Comparison of ENCODE assay signal across 1 cellular context in the genomic region with DNA sequence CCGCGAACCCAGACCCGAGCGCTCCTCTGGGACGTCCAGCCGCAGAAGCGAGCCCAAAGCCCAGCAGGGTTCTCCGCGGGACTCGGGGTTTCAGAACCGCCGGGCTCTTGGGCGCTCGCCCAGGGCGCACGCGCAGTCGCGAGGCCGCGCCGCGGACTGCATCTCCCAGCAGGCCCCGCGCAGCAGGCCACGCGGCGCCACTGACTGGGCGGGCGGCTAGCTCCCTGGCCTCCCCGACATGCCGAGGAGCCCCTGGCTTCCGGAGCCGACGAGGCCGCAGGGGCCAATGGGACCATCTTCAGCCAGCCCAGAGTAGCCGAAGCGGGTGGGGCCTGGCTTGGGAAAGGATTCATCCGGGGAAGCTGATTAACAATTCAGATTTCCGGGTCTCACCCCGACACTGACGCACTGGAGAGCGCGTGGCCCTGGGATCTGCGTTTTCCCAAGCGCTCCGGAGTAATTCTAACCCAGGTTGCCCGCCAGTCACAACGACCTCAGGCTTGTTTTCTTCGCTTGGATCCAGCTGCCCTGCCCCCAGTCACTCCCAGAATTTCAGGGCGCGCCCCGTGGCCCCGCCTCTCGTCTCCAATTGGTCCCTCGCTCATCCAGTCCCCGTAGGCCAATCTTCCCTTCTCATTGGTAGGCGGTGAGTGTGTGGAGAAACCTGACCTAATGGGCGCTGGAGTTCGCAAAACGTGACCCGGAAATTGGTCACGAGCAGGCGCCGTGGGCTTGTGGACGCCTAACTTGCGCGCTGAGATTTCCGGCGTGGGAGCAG.
TF ChIP-seq lines count a peak whose summit lies in the region.

A gene (plus strand): TSS at position 745 of the 778 bp plus-strand sequence. CDS start 328 bp downstream, outside the sequence.

TF ChIP-seq in HepG2, 621 proteins besides CTCF, POLR2A, EP300 and RAD21 (continued from another document and continues in another):
- TF ChIP-seq, protein P1, sequence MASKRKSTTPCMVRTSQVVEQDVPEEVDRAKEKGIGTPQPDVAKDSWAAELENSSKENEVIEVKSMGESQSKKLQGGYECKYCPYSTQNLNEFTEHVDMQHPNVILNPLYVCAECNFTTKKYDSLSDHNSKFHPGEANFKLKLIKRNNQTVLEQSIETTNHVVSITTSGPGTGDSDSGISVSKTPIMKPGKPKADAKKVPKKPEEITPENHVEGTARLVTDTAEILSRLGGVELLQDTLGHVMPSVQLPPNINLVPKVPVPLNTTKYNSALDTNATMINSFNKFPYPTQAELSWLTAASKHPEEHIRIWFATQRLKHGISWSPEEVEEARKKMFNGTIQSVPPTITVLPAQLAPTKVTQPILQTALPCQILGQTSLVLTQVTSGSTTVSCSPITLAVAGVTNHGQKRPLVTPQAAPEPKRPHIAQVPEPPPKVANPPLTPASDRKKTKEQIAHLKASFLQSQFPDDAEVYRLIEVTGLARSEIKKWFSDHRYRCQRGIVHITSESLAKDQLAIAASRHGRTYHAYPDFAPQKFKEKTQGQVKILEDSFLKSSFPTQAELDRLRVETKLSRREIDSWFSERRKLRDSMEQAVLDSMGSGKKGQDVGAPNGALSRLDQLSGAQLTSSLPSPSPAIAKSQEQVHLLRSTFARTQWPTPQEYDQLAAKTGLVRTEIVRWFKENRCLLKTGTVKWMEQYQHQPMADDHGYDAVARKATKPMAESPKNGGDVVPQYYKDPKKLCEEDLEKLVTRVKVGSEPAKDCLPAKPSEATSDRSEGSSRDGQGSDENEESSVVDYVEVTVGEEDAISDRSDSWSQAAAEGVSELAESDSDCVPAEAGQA (IDR thresholded peaks at IDR 0.05; ENCODE audit: low read depth): peak; percentile 74
- TF ChIP-seq, protein P1 (CRISPR knock-in tag; IDR thresholded peaks at IDR 0.05; ENCODE audit: borderline replicate concordance): no peak
- TF ChIP-seq STAG1 (CRISPR knock-in tag; IDR thresholded peaks at IDR 0.05) (peak; percentile 14), XRCC5 (optimal IDR thresholded peaks at IDR 0.05; ENCODE audit: low read length) (peak; percentile 13), GATA4 (IDR thresholded peaks at IDR 0.05; ENCODE audit: borderline replicate concordance, low read depth) (peak; percentile 39; the same call in 1 of the 2 replicates), MTA3 (CRISPR knock-in tag; IDR thresholded peaks at IDR 0.05) (no peak), NONO (IDR thresholded peaks at IDR 0.05) (no peak), NONO (CRISPR knock-in tag; conservative IDR thresholded peaks at IDR 0.05) (peak; percentile 76; the same call in 1 of the 2 replicates), ZNF607 (CRISPR knock-in tag; IDR thresholded peaks at IDR 0.05; ENCODE audit: borderline replicate concordance) (peak; percentile 91; the same call in 1 of the 2 replicates), NKX3-1 (CRISPR knock-in tag; IDR thresholded peaks at IDR 0.05) (peak; percentile 79), SKI (IDR thresholded peaks at IDR 0.05; ENCODE audit: partially characterized antibody) (peak; percentile 58), ZNF83 (CRISPR knock-in tag; IDR thresholded peaks at IDR 0.05; ENCODE audit: borderline replicate concordance) (no peak), MTF2 (CRISPR knock-in tag; IDR thresholded peaks at IDR 0.05; ENCODE audit: borderline replicate concordance) (0 out of 2 replicates have a peak, but pooled peaks have one; percentile 48), MZF1 (CRISPR knock-in tag; IDR thresholded peaks at IDR 0.05; ENCODE audit: borderline replicate concordance) (no peak), ZNF724P (CRISPR knock-in tag; IDR thresholded peaks at IDR 0.05; ENCODE audit: borderline replicate concordance) (no peak), YEATS2 (CRISPR knock-in tag; IDR thresholded peaks at IDR 0.05; ENCODE audit: borderline replicate concordance) (peak; percentile 90), ZNF333 (CRISPR knock-in tag; IDR thresholded peaks at IDR 0.05; ENCODE audit: borderline replicate concordance) (peak; percentile 78), TAF15 (IDR thresholded peaks at IDR 0.05; ENCODE audit: low read depth, low read length, poor library complexity, severe bottlenecking) (peak; percentile 4), WIZ (CRISPR knock-in tag; IDR thresholded peaks at IDR 0.05) (0 out of 2 replicates have a peak, but pooled peaks have one; percentile 79), SATB2 (CRISPR knock-in tag; IDR thresholded peaks at IDR 0.05) (0 out of 2 replicates have a peak, but pooled peaks have one; percentile 4)
- TF ChIP-seq, protein P2, sequence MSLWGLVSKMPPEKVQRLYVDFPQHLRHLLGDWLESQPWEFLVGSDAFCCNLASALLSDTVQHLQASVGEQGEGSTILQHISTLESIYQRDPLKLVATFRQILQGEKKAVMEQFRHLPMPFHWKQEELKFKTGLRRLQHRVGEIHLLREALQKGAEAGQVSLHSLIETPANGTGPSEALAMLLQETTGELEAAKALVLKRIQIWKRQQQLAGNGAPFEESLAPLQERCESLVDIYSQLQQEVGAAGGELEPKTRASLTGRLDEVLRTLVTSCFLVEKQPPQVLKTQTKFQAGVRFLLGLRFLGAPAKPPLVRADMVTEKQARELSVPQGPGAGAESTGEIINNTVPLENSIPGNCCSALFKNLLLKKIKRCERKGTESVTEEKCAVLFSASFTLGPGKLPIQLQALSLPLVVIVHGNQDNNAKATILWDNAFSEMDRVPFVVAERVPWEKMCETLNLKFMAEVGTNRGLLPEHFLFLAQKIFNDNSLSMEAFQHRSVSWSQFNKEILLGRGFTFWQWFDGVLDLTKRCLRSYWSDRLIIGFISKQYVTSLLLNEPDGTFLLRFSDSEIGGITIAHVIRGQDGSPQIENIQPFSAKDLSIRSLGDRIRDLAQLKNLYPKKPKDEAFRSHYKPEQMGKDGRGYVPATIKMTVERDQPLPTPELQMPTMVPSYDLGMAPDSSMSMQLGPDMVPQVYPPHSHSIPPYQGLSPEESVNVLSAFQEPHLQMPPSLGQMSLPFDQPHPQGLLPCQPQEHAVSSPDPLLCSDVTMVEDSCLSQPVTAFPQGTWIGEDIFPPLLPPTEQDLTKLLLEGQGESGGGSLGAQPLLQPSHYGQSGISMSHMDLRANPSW (CRISPR knock-in tag; IDR thresholded peaks at IDR 0.05; ENCODE audit: borderline replicate concordance): 0 out of 2 replicates have a peak, but pooled peaks have one; percentile 70
- TF ChIP-seq, protein P3, sequence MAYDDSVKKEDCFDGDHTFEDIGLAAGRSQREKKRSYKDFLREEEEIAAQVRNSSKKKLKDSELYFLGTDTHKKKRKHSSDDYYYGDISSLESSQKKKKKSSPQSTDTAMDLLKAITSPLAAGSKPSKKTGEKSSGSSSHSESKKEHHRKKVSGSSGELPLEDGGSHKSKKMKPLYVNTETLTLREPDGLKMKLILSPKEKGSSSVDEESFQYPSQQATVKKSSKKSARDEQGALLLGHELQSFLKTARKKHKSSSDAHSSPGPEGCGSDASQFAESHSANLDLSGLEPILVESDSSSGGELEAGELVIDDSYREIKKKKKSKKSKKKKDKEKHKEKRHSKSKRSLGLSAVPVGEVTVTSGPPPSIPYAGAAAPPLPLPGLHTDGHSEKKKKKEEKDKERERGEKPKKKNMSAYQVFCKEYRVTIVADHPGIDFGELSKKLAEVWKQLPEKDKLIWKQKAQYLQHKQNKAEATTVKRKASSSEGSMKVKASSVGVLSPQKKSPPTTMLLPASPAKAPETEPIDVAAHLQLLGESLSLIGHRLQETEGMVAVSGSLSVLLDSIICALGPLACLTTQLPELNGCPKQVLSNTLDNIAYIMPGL (CRISPR knock-in tag; IDR thresholded peaks at IDR 0.05; ENCODE audit: borderline replicate concordance in 1 of 2, low read depth in 1 of 2): peak; percentile 52 to 56
- TF ChIP-seq, protein P4, sequence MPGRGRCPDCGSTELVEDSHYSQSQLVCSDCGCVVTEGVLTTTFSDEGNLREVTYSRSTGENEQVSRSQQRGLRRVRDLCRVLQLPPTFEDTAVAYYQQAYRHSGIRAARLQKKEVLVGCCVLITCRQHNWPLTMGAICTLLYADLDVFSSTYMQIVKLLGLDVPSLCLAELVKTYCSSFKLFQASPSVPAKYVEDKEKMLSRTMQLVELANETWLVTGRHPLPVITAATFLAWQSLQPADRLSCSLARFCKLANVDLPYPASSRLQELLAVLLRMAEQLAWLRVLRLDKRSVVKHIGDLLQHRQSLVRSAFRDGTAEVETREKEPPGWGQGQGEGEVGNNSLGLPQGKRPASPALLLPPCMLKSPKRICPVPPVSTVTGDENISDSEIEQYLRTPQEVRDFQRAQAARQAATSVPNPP (CRISPR knock-in tag; IDR thresholded peaks at IDR 0.05): peak; percentile 72; the same call in 1 of the 2 replicates
- TF ChIP-seq, protein P5, sequence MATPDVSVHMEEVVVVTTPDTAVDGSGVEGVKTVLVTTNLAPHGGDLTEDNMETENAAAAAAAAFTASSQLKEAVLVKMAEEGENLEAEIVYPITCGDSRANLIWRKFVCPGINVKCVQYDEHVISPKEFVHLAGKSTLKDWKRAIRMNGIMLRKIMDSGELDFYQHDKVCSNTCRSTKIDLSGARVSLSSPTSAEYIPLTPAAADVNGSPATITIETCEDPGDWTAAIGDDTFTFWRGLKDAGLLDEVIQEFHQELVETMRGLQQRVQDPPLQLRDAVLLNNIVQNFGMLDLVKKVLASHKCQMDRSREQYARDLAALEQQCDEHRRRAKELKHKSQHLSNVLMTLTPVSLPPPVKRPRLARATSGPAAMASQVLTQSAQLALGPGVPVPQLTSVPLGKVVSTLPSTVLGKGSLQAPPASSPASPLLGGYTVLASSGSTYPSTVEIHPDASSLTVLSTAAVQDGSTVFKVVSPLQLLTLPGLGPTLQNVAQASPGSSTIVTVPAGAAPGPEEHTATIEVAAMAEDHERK (CRISPR knock-in tag; IDR thresholded peaks at IDR 0.05; ENCODE audit: low read depth): 0 out of 2 replicates have a peak, but pooled peaks have one; percentile 49
- TF ChIP-seq, protein P6, sequence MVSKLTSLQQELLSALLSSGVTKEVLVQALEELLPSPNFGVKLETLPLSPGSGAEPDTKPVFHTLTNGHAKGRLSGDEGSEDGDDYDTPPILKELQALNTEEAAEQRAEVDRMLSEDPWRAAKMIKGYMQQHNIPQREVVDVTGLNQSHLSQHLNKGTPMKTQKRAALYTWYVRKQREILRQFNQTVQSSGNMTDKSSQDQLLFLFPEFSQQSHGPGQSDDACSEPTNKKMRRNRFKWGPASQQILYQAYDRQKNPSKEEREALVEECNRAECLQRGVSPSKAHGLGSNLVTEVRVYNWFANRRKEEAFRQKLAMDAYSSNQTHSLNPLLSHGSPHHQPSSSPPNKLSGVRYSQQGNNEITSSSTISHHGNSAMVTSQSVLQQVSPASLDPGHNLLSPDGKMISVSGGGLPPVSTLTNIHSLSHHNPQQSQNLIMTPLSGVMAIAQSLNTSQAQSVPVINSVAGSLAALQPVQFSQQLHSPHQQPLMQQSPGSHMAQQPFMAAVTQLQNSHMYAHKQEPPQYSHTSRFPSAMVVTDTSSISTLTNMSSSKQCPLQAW (CRISPR knock-in tag; IDR thresholded peaks at IDR 0.05): peak; percentile 64; the same call in 1 of the 2 replicates
- TF ChIP-seq, protein P7, sequence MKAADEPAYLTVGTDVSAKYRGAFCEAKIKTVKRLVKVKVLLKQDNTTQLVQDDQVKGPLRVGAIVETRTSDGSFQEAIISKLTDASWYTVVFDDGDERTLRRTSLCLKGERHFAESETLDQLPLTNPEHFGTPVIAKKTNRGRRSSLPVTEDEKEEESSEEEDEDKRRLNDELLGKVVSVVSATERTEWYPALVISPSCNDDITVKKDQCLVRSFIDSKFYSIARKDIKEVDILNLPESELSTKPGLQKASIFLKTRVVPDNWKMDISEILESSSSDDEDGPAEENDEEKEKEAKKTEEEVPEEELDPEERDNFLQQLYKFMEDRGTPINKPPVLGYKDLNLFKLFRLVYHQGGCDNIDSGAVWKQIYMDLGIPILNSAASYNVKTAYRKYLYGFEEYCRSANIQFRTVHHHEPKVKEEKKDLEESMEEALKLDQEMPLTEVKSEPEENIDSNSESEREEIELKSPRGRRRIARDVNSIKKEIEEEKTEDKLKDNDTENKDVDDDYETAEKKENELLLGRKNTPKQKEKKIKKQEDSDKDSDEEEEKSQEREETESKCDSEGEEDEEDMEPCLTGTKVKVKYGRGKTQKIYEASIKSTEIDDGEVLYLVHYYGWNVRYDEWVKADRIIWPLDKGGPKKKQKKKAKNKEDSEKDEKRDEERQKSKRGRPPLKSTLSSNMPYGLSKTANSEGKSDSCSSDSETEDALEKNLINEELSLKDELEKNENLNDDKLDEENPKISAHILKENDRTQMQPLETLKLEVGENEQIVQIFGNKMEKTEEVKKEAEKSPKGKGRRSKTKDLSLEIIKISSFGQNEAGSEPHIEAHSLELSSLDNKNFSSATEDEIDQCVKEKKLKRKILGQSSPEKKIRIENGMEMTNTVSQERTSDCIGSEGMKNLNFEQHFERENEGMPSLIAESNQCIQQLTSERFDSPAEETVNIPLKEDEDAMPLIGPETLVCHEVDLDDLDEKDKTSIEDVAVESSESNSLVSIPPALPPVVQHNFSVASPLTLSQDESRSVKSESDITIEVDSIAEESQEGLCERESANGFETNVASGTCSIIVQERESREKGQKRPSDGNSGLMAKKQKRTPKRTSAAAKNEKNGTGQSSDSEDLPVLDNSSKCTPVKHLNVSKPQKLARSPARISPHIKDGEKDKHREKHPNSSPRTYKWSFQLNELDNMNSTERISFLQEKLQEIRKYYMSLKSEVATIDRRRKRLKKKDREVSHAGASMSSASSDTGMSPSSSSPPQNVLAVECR (CRISPR knock-in tag; IDR thresholded peaks at IDR 0.05; ENCODE audit: borderline replicate concordance): peak; percentile 86; the same call in 1 of the 2 replicates
- TF ChIP-seq, protein P8, sequence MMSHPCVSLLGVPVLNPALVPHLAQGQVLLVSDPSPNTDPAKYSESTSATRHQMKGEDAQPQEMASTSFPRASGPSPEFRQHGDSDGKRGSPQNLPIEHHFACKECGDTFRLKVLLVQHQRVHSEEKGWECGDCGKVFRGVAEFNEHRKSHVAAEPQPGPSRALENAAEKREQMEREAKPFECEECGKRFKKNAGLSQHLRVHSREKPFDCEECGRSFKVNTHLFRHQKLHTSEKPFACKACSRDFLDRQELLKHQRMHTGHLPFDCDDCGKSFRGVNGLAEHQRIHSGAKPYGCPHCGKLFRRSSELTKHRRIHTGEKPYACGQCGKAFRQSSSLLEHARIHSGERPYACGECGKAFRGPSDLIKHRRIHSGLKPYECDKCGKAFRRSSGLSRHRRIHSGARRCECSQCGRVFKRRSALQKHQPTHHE (CRISPR knock-in tag; IDR thresholded peaks at IDR 0.05; ENCODE audit: borderline replicate concordance): peak; percentile 53; the same call in 1 of the 2 replicates
